In the genomic region with DNA sequence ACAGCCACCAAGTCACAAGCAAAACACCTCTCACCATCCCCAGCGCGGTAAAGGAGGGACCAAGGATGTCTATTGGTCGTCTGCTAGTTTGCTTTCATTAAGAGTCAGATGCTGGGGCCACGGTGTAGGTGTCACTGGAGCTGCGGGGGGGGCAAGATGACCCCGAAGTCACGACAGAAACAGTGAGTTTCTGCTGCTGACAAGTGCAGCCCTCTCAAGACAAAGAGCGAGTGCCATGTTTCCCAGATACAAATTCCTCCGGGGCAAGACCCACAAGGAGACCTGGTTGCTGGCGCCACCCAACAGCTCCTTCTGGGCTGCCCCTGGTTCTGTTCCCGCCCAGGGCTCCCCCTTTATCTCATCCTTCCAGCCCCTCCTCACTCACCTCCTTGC, we compare ENCODE assay signal across 8 cellular contexts. TPM values are rescaled to one million over a fixed set of nuclear protein-coding genes. Genes with fewer than 3 reads are reported as not detected.
DNase-seq lines count a peak whose midpoint lies in the region; ATAC-seq and TF ChIP-seq lines count a peak whose summit lies in the region.

No MANE protein-coding gene starts in this region.

- intact Hi-C loops in breast epithelium (cut with DNase I; ENCODE audit: low total_unique reads) = no loop called here
- intact Hi-C loops in left colon (cut with DNase I, micrococcal nuclease) = no loop called here

- no peak for TF ChIP-seq POLR2A in breast epithelium (IDR thresholded peaks at IDR 0.05)

- ATAC-seq in GM18498 (IDR thresholded peaks at IDR 0.05; ENCODE audit: unreplicated experiment) = peak; percentile 13
- ATAC-seq in HG02973 (IDR thresholded peaks at IDR 0.05; ENCODE audit: unreplicated experiment) = peak; percentile 16
- peak; percentile 35 for ATAC-seq in left colon

- no peaks in the 10 kb centered on the region for H3K27me3 ChIP-seq in breast epithelium

- DNase-seq in SK-MEL-5 (ENCODE audit: low read depth, low spot score) = peak; percentile 15
- DNase-seq in breast epithelium (ENCODE audit: low spot score in 2 of 2) = no peak
- DNase-seq in left colon = peak in 1 of 2 donors; percentile 43
- DNase-seq in stimulated activated CD4-positive, alpha-beta T cell treated with anti-CD3 and anti-CD28 coated beads, Interleukin-4, amount 100 ng/mL, for 1 hour = peak; percentile 32
- DNase-seq in NCI-H187 treated with DMSO at 0.1 percent for 48 hours (lab: John Stamatoyannopoulos, UW) = no peak
- no peak for DNase-seq in NCI-H524 (lab: John Stamatoyannopoulos, UW)

- no peaks in the 10 kb centered on the region for H3K36me3 ChIP-seq in breast epithelium

- H3K27ac ChIP-seq in breast epithelium = peak overlapping the region; percentile 89 to 93

- TF ChIP-seq CTCF in breast epithelium (IDR thresholded peaks at IDR 0.05) = no peak

- peak overlapping the region; percentile 76 to 97 (median 95) for H3K4me3 ChIP-seq in breast epithelium

- no peaks in the 10 kb centered on the region for H3K9me3 ChIP-seq in breast epithelium

- in situ Hi-C loops in SK-MEL-5 (cut with HindIII; ENCODE audit: low pct_unique_long_range_greater_than_20kb, low sequenced_read_pairs) = no loop called here

- H3K4me1 ChIP-seq in breast epithelium = no peaks in the 10 kb centered on the region

RNA-seq across cellular contexts. Expression of gene NCBP3, which starts 0.7 kb away (rescaled TPM):
- 20.9 and 29.0 TPM in 2 replicates for total RNA-seq in SK-MEL-5 (2014; rRNA removed; shearing (Covaris generic))
- polyA plus RNA-seq in SK-MEL-5 (2015; cell fraction: cytosol; rRNA removed) = 11.3 and 13.6 TPM in 2 replicates
- polyA plus RNA-seq in SK-MEL-5 (2015; cell fraction: nucleus; rRNA removed) = 79.6 and 86.7 TPM in 2 replicates
- 10 to 100 TPM; 21.6 to 34.1 (median 25.9) TPM for total RNA-seq in breast epithelium
- 10 to 100 TPM; 35.9 to 42.5 TPM for total RNA-seq in left colon

RNA-seq across cellular contexts. Expression of gene ITGAE, which starts 44.4 kb away (rescaled TPM):
- 45.8 and 49.0 TPM in 2 replicates for total RNA-seq in SK-MEL-5 (2014; rRNA removed; shearing (Covaris generic))
- 32.0 and 44.9 TPM in 2 replicates for polyA plus RNA-seq in SK-MEL-5 (2015; cell fraction: cytosol; rRNA removed)
- 11.7 and 32.5 TPM in 2 replicates for polyA plus RNA-seq in SK-MEL-5 (2015; cell fraction: nucleus; rRNA removed)
- total RNA-seq in breast epithelium = 10 to 100 TPM; 26.5 to 31.2 (median 27.1) TPM
- total RNA-seq in left colon = 10 to 100 TPM; 15.6 to 16.2 TPM

RNA-seq across cellular contexts. Expression of gene CAMKK1, which starts 47.5 kb away (rescaled TPM):
- 4.9 and 5.4 TPM in 2 replicates for total RNA-seq in SK-MEL-5 (2014; rRNA removed; shearing (Covaris generic))
- 4.1 and 5.7 TPM in 2 replicates for polyA plus RNA-seq in SK-MEL-5 (2015; cell fraction: cytosol; rRNA removed)
- polyA plus RNA-seq in SK-MEL-5 (2015; cell fraction: nucleus; rRNA removed) = 13.1 and 14.2 TPM in 2 replicates
- total RNA-seq in breast epithelium (1 to 10 TPM; 3.0 to 7.8 (median 6.9) TPM), left colon (1 to 10 TPM; 5.0 to 6.3 TPM)

Comparison
In these comparisons a context has a peak if more than half of its experiments do, and no peak if none do; other contexts are left out.
1. DNase-seq: peak in SK-MEL-5 (single experiment) and stimulated activated CD4-positive, alpha-beta T cell treated with anti-CD3 and anti-CD28 coated beads, Interleukin-4, amount 100 ng/mL, for 1 hour (single experiment); none in breast epithelium (0 of 2), NCI-H187 treated with DMSO at 0.1 percent for 48 hours (single experiment) and NCI-H524 (0 of 2).
2. Peak in every context shown above with its lines, with median percentiles within 50 percentile points of each other: ATAC-seq.